ENCODE assay signal across 11 cellular contexts in the genomic region with DNA sequence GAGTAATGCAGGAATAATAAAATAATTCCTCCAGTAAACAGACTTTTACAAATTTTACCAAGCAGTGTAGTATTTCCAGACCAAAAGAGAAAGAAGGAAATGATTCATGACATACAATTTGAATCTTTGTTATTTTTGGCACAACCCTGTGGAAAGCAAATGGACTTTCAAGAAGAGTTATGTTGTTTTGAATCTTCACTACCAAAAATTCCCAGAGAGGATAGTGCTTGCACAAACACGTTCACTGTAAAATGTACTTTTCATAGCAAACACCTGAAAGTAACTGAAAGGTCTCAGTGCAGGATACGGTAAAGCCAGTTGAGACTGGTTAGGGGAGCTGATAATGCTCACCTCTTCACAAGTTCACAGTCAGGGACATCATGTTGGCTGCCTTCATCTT.
DNase-seq lines count a peak whose midpoint lies in the region; ATAC-seq and TF ChIP-seq lines count a peak whose summit lies in the region.
"Had no signal": no experiment of that assay in that cellular context is flagged by ENCODE, and none has a peak within 500 bp of the region (broad histone marks: within the 10 kb centered on the region; RNA-seq: fewer than 3 reads in every experiment).

No MANE protein-coding gene starts in this region.

- CTCF ChIA-PET in SK-N-SH (lab: Yijun Ruan, JAX) = interaction anchor here (1.3 kb wide), 1 partner anchor 57 kb away, joined by 4 read pairs; no protein-coding TSS in a partner anchor

- H3K9ac ChIP-seq in SK-N-SH = peak overlapping the region; percentile 48; the same call in 1 of the 2 replicates

- intact Hi-C loops in prostate gland (cut with DNase I) = no loop called here

- H3K36me3 ChIP-seq in SK-N-SH (replicated peaks in 1 of 2; ENCODE audit: control insufficient read depth in 1 of 2, insufficient read depth in 2 of 2, low read length in 1 of 2) (peaks cover 20 to 34% of the 10 kb centered on the region in 2 experiments), prostate gland (no peaks in the 10 kb centered on the region)

- DNase-seq in EL (peak; percentile 69), SK-N-SH (no peak), fibroblast of pulmonary artery (ENCODE audit: low read depth) (peak; percentile 86), prostate gland (ENCODE audit: low spot score) (no peak), iPS-NIHi7 (ENCODE audit: extremely low spot score) (no peak)
- DNase-seq in activated CD8-positive, alpha-beta memory T cell treated with anti-CD3 and anti-CD28 coated beads for 24 hours = no peak
- no peak for DNase-seq in stimulated activated CD4-positive, alpha-beta T cell treated with anti-CD3 and anti-CD28 coated beads, Interleukin-4, amount 100 ng/mL, for 24 hours
- DNase-seq: endodermal cell, T-helper 17 cell, trophoblast cell had no signal

- H3F3A ChIP-seq in SK-N-SH (replicated peaks; ENCODE audit: insufficient read depth) = peaks cover 37% of the 10 kb centered on the region

- peak overlapping the region in 1 of 2 experiments; percentile 38; a peak in 1 of 4 replicates for H3K4me3 ChIP-seq in SK-N-SH (ENCODE audit: low read depth in 2 of 2, low read length in 1 of 2)
- peak overlapping the region; percentile 1 for H3K4me3 ChIP-seq in fibroblast of pulmonary artery (replicated peaks; ENCODE audit: low read depth, low read length)
- H3K4me3 ChIP-seq in prostate gland = no peak overlapping the region

- no peaks in the 10 kb centered on the region for H3K9me3 ChIP-seq in SK-N-SH
- H3K9me3 ChIP-seq in prostate gland = no peaks in the 10 kb centered on the region

- H3K4me1 ChIP-seq in SK-N-SH (ENCODE audit: control insufficient read depth in 1 of 2, insufficient read depth in 2 of 2, low read depth in 1 of 2, low read length in 1 of 2) = peaks cover 7 to 29% of the 10 kb centered on the region in 2 experiments
- peaks cover 3% of the 10 kb centered on the region for H3K4me1 ChIP-seq in prostate gland (replicated peaks)

- TF ChIP-seq CTCF in SK-N-SH (IDR thresholded peaks at IDR 0.05) = no peak
- TF ChIP-seq CTCF in fibroblast of pulmonary artery (IDR thresholded peaks at IDR 0.05; ENCODE audit: low read length, missing control alignments) = no peak
- TF ChIP-seq CTCF in prostate gland (IDR thresholded peaks at IDR 0.05) = no peak

- no peak overlapping the region for H2AFZ ChIP-seq in SK-N-SH (ENCODE audit: low read depth)

- H3K27ac ChIP-seq in SK-N-SH (ENCODE audit: low read depth in 2 of 2, low read length in 1 of 2) (peak overlapping the region; percentile 62 to 95; a peak in 3 of 4 replicates), prostate gland (peak overlapping the region; percentile 69)

- H3K4me2 ChIP-seq in SK-N-SH = peak overlapping the region; percentile 73

- H3K79me2 ChIP-seq in SK-N-SH (ENCODE audit: insufficient read depth) = 0 out of 2 replicates have a peak, but pooled peaks cover 5% of the 10 kb centered on the region

- no peaks in the 10 kb centered on the region; the same call in 1 of the 2 replicates for H4K20me1 ChIP-seq in SK-N-SH (ENCODE audit: insufficient read depth)

- H3K27me3 ChIP-seq in SK-N-SH (ENCODE audit: insufficient read depth) = no peaks in the 10 kb centered on the region
- H3K27me3 ChIP-seq in prostate gland (replicated peaks; ENCODE audit: insufficient read depth) = no peaks in the 10 kb centered on the region

- TF ChIP-seq RAD21 in SK-N-SH (IDR thresholded peaks at IDR 0.05; ENCODE audit: low read length) = no peak

- POLR2A ChIA-PET in SK-N-SH (lab: Yijun Ruan, JAX) = no interaction called here

- peak in 1 of 2 experiments; percentile 83; a peak in 2 of 4 replicates for TF ChIP-seq EP300 in SK-N-SH (IDR thresholded peaks at IDR 0.05; ENCODE audit: borderline replicate concordance in 1 of 2, low read depth in 1 of 2, low read length in 1 of 2)

- TF ChIP-seq POLR2A in prostate gland (IDR thresholded peaks at IDR 0.05) = no peak

- H3K9me2 ChIP-seq in SK-N-SH = no peaks in the 10 kb centered on the region

- WGBS in SK-N-SH (ENCODE audit: low lambda C conversion rate) = 4% methylated on average over 2 of the region's 2 CpGs
- 3% methylated on average over 2 of the region's 2 CpGs for WGBS in prostate gland

- no peak for ATAC-seq in HG03442 (IDR thresholded peaks at IDR 0.05; ENCODE audit: unreplicated experiment)
- ATAC-seq: T-helper 17 cell had no signal

TF ChIP-seq in SK-N-SH, 30 proteins besides CTCF, POLR2A, EP300 and RAD21:
- TF ChIP-seq TCF12 (IDR thresholded peaks at IDR 0.05) = peak; percentile 87
- TF ChIP-seq, protein P1, sequence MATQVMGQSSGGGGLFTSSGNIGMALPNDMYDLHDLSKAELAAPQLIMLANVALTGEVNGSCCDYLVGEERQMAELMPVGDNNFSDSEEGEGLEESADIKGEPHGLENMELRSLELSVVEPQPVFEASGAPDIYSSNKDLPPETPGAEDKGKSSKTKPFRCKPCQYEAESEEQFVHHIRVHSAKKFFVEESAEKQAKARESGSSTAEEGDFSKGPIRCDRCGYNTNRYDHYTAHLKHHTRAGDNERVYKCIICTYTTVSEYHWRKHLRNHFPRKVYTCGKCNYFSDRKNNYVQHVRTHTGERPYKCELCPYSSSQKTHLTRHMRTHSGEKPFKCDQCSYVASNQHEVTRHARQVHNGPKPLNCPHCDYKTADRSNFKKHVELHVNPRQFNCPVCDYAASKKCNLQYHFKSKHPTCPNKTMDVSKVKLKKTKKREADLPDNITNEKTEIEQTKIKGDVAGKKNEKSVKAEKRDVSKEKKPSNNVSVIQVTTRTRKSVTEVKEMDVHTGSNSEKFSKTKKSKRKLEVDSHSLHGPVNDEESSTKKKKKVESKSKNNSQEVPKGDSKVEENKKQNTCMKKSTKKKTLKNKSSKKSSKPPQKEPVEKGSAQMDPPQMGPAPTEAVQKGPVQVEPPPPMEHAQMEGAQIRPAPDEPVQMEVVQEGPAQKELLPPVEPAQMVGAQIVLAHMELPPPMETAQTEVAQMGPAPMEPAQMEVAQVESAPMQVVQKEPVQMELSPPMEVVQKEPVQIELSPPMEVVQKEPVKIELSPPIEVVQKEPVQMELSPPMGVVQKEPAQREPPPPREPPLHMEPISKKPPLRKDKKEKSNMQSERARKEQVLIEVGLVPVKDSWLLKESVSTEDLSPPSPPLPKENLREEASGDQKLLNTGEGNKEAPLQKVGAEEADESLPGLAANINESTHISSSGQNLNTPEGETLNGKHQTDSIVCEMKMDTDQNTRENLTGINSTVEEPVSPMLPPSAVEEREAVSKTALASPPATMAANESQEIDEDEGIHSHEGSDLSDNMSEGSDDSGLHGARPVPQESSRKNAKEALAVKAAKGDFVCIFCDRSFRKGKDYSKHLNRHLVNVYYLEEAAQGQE (IDR thresholded peaks at IDR 0.05; ENCODE audit: low read depth, low read length) = no peak
- 0 out of 2 replicates have a peak, but pooled peaks have one; percentile 63 for TF ChIP-seq FOXM1 (IDR thresholded peaks at IDR 0.05; ENCODE audit: low read depth)
- TF ChIP-seq SIN3A (IDR thresholded peaks at IDR 0.05; ENCODE audit: borderline replicate concordance, low read depth, low read length) = no peak
- peak; percentile 41; the same call in 1 of the 2 replicates for TF ChIP-seq RXRA (IDR thresholded peaks at IDR 0.05; ENCODE audit: borderline replicate concordance, low read depth)
- TF ChIP-seq, protein P2, sequence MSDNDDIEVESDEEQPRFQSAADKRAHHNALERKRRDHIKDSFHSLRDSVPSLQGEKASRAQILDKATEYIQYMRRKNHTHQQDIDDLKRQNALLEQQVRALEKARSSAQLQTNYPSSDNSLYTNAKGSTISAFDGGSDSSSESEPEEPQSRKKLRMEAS (IDR thresholded peaks at IDR 0.05; ENCODE audit: low read depth) = 0 out of 2 replicates have a peak, but pooled peaks have one; percentile 13
- peak; percentile 75; the same call in 1 of the 2 replicates for TF ChIP-seq MEF2A (IDR thresholded peaks at IDR 0.05; ENCODE audit: borderline replicate concordance, low read depth)
- no peak for TF ChIP-seq EZH2phosphoT487 (IDR thresholded peaks at IDR 0.05; ENCODE audit: borderline replicate concordance, low read depth)
- TF ChIP-seq RCOR1 (IDR thresholded peaks at IDR 0.05; ENCODE audit: low read length) = no peak
- TF ChIP-seq, protein P3, sequence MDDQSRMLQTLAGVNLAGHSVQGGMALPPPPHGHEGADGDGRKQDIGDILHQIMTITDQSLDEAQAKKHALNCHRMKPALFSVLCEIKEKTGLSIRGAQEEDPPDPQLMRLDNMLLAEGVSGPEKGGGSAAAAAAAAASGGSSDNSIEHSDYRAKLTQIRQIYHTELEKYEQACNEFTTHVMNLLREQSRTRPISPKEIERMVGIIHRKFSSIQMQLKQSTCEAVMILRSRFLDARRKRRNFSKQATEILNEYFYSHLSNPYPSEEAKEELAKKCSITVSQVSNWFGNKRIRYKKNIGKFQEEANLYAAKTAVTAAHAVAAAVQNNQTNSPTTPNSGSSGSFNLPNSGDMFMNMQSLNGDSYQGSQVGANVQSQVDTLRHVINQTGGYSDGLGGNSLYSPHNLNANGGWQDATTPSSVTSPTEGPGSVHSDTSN (IDR thresholded peaks at IDR 0.05) = peak; percentile 94
- TF ChIP-seq FOSL2 (IDR thresholded peaks at IDR 0.05; ENCODE audit: borderline replicate concordance, low read depth) = peak; percentile 81; the same call in 1 of the 2 replicates
- TF ChIP-seq TEAD4 (IDR thresholded peaks at IDR 0.05; ENCODE audit: borderline replicate concordance, insufficient read depth) = peak; percentile 69; the same call in 1 of the 2 replicates
- TF ChIP-seq JUND (IDR thresholded peaks at IDR 0.05) = peak; percentile 90
- peak; percentile 64; the same call in 1 of the 2 replicates for TF ChIP-seq POLR2AphosphoS5 (IDR thresholded peaks at IDR 0.05; ENCODE audit: low read depth, low read length)
- peak; percentile 99 for TF ChIP-seq NFIC (IDR thresholded peaks at IDR 0.05; ENCODE audit: borderline replicate concordance)
- TF ChIP-seq FOXJ3 (CRISPR knock-in tag; IDR thresholded peaks at IDR 0.05) = no peak

Comparison
In these comparisons a context has a peak if more than half of its experiments do, and no peak if none do; other contexts are left out.
1. DNase-seq: peak in EL (single experiment) and fibroblast of pulmonary artery (single experiment); none in SK-N-SH (single experiment), prostate gland (single experiment), iPS-NIHi7 (single experiment), activated CD8-positive, alpha-beta memory T cell treated with anti-CD3 and anti-CD28 coated beads for 24 hours (single experiment) and stimulated activated CD4-positive, alpha-beta T cell treated with anti-CD3 and anti-CD28 coated beads, Interleukin-4, amount 100 ng/mL, for 24 hours (single experiment).